In genomic region chr3:97108136-97108535, GRCh38 we compare ENCODE assay signal across 35 cellular contexts.
"Had no signal": no experiment of that assay in that cellular context is flagged by ENCODE, and none has a peak within 500 bp of the region (broad histone marks: within the 10 kb centered on the region; RNA-seq: fewer than 3 reads in every experiment).

No MANE protein-coding gene starts in this region.

- H3K4me3 ChIP-seq: adrenal gland, body of pancreas, breast epithelium had no signal

- H3K4me3 Mint-ChIP-seq: activated B cell treated with CpG ODN at 0.5 μM for 24 hours; activated CD4-positive, alpha-beta memory T cell treated with anti-CD3 and anti-CD28 coated beads for 36 hours; activated CD4-positive, alpha-beta T cell treated with anti-CD3 and anti-CD28 coated beads, Interleukin-2, amount 10 ng/mL, durations not matched to agents 24 days and 14 days; activated CD8-positive, alpha-beta T cell treated with anti-CD3 and anti-CD28 coated beads for 36 hours; activated naive CD4-positive, alpha-beta T cell treated with anti-CD3 and anti-CD28 coated beads for 36 hours; activated naive CD8-positive, alpha-beta T cell treated with anti-CD3 and anti-CD28 coated beads for 36 hours; activated T-cell treated with anti-CD3 and anti-CD28 coated beads, Interleukin-2, amount 50 U/mL, for 4 hours; activated T-cell treated with anti-CD3 and anti-CD28 coated beads, Interleukin-2, amount 50 U/mL, for 72 hours; activated T-helper 1 cell treated with anti-CD3 and anti-CD28 coated beads, Interleukin-12 subunit alpha, Interleukin-12 subunit beta, Interleukin-2, Interleukin-4 antibody, amounts not matched to agents 30 ng/mL and 10 ng/mL and 1 ng/mL, durations not matched to agents 14 hours and 24 hours and 36 hours; activated T-helper 17 cell treated with anti-CD3 and anti-CD28 coated beads, Interleukin-2, amount 50 U/mL, for 72 hours; T-helper 2 cell treated with Interferon-gamma antibody and Interleukin-4, amounts not matched to agents 5 μg/mL and 100 μg/mL, for 36 hours had no signal

- H3K9me3 Mint-ChIP-seq: activated CD4-positive, alpha-beta T cell treated with anti-CD3 and anti-CD28 coated beads, Interleukin-2, amount 10 ng/mL, durations not matched to agents 24 days and 14 days; activated T-cell treated with anti-CD3 and anti-CD28 coated beads, Interleukin-2, amount 50 U/mL, for 4 hours; T-helper 2 cell treated with Interferon-gamma antibody and Interleukin-4, amounts not matched to agents 5 μg/mL and 100 μg/mL, for 36 hours had no signal

- H3K27ac Mint-ChIP-seq: activated B cell treated with CpG ODN at 0.5 μM for 24 hours; activated CD4-positive, alpha-beta memory T cell treated with anti-CD3 and anti-CD28 coated beads for 36 hours; activated CD4-positive, alpha-beta T cell treated with anti-CD3 and anti-CD28 coated beads, Interleukin-2, amount 10 ng/mL, durations not matched to agents 24 days and 14 days; activated CD8-positive, alpha-beta T cell treated with anti-CD3 and anti-CD28 coated beads for 36 hours; activated naive CD4-positive, alpha-beta T cell treated with anti-CD3 and anti-CD28 coated beads for 36 hours; activated naive CD4-positive, alpha-beta T cell treated with anti-CD3 and anti-CD28 coated beads, Interleukin-2, amount 50 U/mL, for 72 hours; activated naive CD8-positive, alpha-beta T cell treated with anti-CD3 and anti-CD28 coated beads for 36 hours; activated T-cell treated with anti-CD3 and anti-CD28 coated beads, Interleukin-2, amount 50 U/mL, for 72 hours; activated T-helper 1 cell treated with anti-CD3 and anti-CD28 coated beads, Interleukin-12 subunit alpha, Interleukin-12 subunit beta, Interleukin-2, Interleukin-4 antibody, amounts not matched to agents 30 ng/mL and 10 ng/mL and 1 ng/mL, durations not matched to agents 14 hours and 24 hours and 36 hours; activated T-helper 17 cell treated with anti-CD3 and anti-CD28 coated beads, Interleukin-2, amount 50 U/mL, for 72 hours; T-helper 2 cell treated with Interferon-gamma antibody and Interleukin-4, amounts not matched to agents 5 μg/mL and 100 μg/mL, for 36 hours had no signal

- H3K4me1 Mint-ChIP-seq: activated B cell treated with CpG ODN at 0.5 μM for 24 hours; activated CD4-positive, alpha-beta T cell treated with anti-CD3 and anti-CD28 coated beads, Interleukin-2, amount 10 ng/mL, durations not matched to agents 24 days and 14 days; activated naive CD8-positive, alpha-beta T cell treated with anti-CD3 and anti-CD28 coated beads for 36 hours; activated T-helper 17 cell treated with anti-CD3 and anti-CD28 coated beads, Interleukin-2, amount 50 U/mL, for 72 hours had no signal

- ATAC-seq: activated CD8-positive, alpha-beta T cell treated with anti-CD3 and anti-CD28 coated beads for 36 hours; activated naive CD4-positive, alpha-beta T cell treated with anti-CD3 and anti-CD28 coated beads, Interleukin-2, amount 50 U/mL, for 72 hours; activated T-cell treated with anti-CD3 and anti-CD28 coated beads, Interleukin-2, amount 50 U/mL, for 4 hours; activated T-cell treated with anti-CD3 and anti-CD28 coated beads, Interleukin-2, amount 50 U/mL, for 72 hours; activated T-helper 17 cell treated with anti-CD3 and anti-CD28 coated beads, Interleukin-2, amount 50 U/mL, for 72 hours; body of pancreas had no signal

- FAIRE-seq: astrocyte, TTC549 had no signal

- H3K36me3 Mint-ChIP-seq: activated CD4-positive, alpha-beta memory T cell treated with anti-CD3 and anti-CD28 coated beads for 36 hours; activated naive CD4-positive, alpha-beta T cell treated with anti-CD3 and anti-CD28 coated beads, Interleukin-2, amount 50 U/mL, for 72 hours; activated naive CD8-positive, alpha-beta T cell treated with anti-CD3 and anti-CD28 coated beads for 36 hours had no signal

- H3K4me1 ChIP-seq: adrenal gland, body of pancreas, breast epithelium had no signal

- H3K27ac ChIP-seq: adrenal gland, body of pancreas, brain microvascular endothelial cell, breast epithelium, VCaP had no signal

- DNase-seq: activated B cell treated with CpG ODN at 0.5 μM for 24 hours; activated CD4-positive, alpha-beta memory T cell treated with anti-CD3 and anti-CD28 coated beads for 36 hours; activated CD4-positive, alpha-beta T cell treated with anti-CD3 and anti-CD28 coated beads for 4 hours; activated CD4-positive, alpha-beta T cell treated with anti-CD3 and anti-CD28 coated beads, Interleukin-2, amount 10 ng/mL, durations not matched to agents 24 days and 14 days; activated CD4-positive, alpha-beta T cell treated with anti-CD3 and anti-CD28 coated beads, Interleukin-2, amount 50 U/mL, for 1 hour; activated CD4-positive, alpha-beta T cell treated with anti-CD3 and anti-CD28 coated beads, Interleukin-2, amount 50 U/mL, for 4 hours; activated CD4-positive, CD25-positive, alpha-beta regulatory T cell treated with anti-CD3 and anti-CD28 coated beads, Interleukin-2, amount 50 U/mL, for 72 hours; activated CD8-positive, alpha-beta memory T cell treated with anti-CD3 and anti-CD28 coated beads, Interleukin-2, amount 50 U/mL, for 4 hours; activated CD8-positive, alpha-beta T cell treated with anti-CD3 and anti-CD28 coated beads for 36 hours; activated effector memory CD4-positive, alpha-beta T cell treated with anti-CD3 and anti-CD28 coated beads, Interleukin-2, amount 50 U/mL, for 16 hours; activated gamma-delta T cell treated with Interleukin-2 at 50 U/mL for 16 hours; activated naive CD4-positive, alpha-beta T cell; activated naive CD4-positive, alpha-beta T cell treated with anti-CD3 and anti-CD28 coated beads for 36 hours; activated naive CD4-positive, alpha-beta T cell treated with anti-CD3 and anti-CD28 coated beads, Interleukin-2, amount 50 U/mL, for 16 hours; activated naive CD8-positive, alpha-beta T cell treated with anti-CD3 and anti-CD28 coated beads for 36 hours; activated T-cell treated with anti-CD3 and anti-CD28 coated beads for 4 hours; activated T-cell treated with anti-CD3 and anti-CD28 coated beads, Interleukin-2, amount 50 U/mL, for 1 hour; activated T-cell treated with anti-CD3 and anti-CD28 coated beads, Interleukin-2, amount 50 U/mL, for 4 hours; activated T-cell treated with anti-CD3 and anti-CD28 coated beads, Interleukin-2, amount 50 U/mL, for 72 hours; adrenal gland; amniotic stem cell; aorta; body of pancreas; brain microvascular endothelial cell; central memory CD4-positive, alpha-beta T cell; T-helper 2 cell; T-helper 9 cell had no signal

- H3K27me3 ChIP-seq: adrenal gland, body of pancreas, brain microvascular endothelial cell, breast epithelium had no signal

- H3K27me3 Mint-ChIP-seq: activated B cell treated with CpG ODN at 0.5 μM for 24 hours; activated CD4-positive, alpha-beta memory T cell treated with anti-CD3 and anti-CD28 coated beads for 36 hours; activated CD4-positive, alpha-beta T cell treated with anti-CD3 and anti-CD28 coated beads, Interleukin-2, amount 10 ng/mL, durations not matched to agents 24 days and 14 days; activated CD8-positive, alpha-beta T cell treated with anti-CD3 and anti-CD28 coated beads for 36 hours; activated naive CD8-positive, alpha-beta T cell treated with anti-CD3 and anti-CD28 coated beads for 36 hours; activated T-helper 17 cell treated with anti-CD3 and anti-CD28 coated beads, Interleukin-2, amount 50 U/mL, for 72 hours had no signal

- H3K9me3 ChIP-seq: adrenal gland, body of pancreas, breast epithelium had no signal

- H3K36me3 ChIP-seq: adrenal gland, brain microvascular endothelial cell, breast epithelium had no signal
